In genomic region chr2:120783371-120783791, GRCh38 we compare ENCODE assay signal across 11 cellular contexts. TPM values are rescaled to one million over a fixed set of nuclear protein-coding genes. Genes with fewer than 3 reads are reported as not detected.
DNase-seq lines count a peak whose midpoint lies in the region; ATAC-seq and TF ChIP-seq lines count a peak whose summit lies in the region.
"Had no signal": no experiment of that assay in that cellular context is flagged by ENCODE, and none has a peak within 500 bp of the region (broad histone marks: within the 10 kb centered on the region; RNA-seq: fewer than 3 reads in every experiment).

No MANE protein-coding gene starts in this region.

- H3K4me3 Mint-ChIP-seq in activated CD8-positive, alpha-beta T cell treated with anti-CD3 and anti-CD28 coated beads, Interleukin-2, amount 10 ng/mL, durations not matched to agents 7 days and 5 days, result no peak overlapping the region
- H3K4me3 Mint-ChIP-seq in mesothelial cell of epicardium (no peak overlapping the region), natural killer cell (no peak overlapping the region)

- TF ChIP-seq RAD21 in IMR-90 (IDR thresholded peaks at IDR 0.05; ENCODE audit: low read length), result 0 out of 2 replicates have a peak, but pooled peaks have one; percentile 2

- H3K56ac ChIP-seq in IMR-90 (ENCODE audit: extremely low read depth, insufficient read depth, low read length), result no peak overlapping the region

- in situ Hi-C loops in IMR-90 (cut with MboI; ENCODE audit: low sequenced_read_pairs), result no loop called here

- no peak overlapping the region for H3K27ac Mint-ChIP-seq in activated CD8-positive, alpha-beta T cell treated with anti-CD3 and anti-CD28 coated beads, Interleukin-2, amount 10 ng/mL, durations not matched to agents 7 days and 5 days
- H3K27ac Mint-ChIP-seq in mesothelial cell of epicardium, result peak overlapping the region; percentile 75
- H3K27ac Mint-ChIP-seq in natural killer cell, result no peak overlapping the region

- no peak overlapping the region for H2BK5ac ChIP-seq in IMR-90 (ENCODE audit: low read depth, low read length, poor library complexity, severe bottlenecking)

- peak overlapping the region; percentile 89 for H2AK5ac ChIP-seq in IMR-90 (ENCODE audit: low read depth, low read length)

- H2AK9ac ChIP-seq in IMR-90 (replicated peaks; ENCODE audit: low read depth, low read length, poor library complexity), result peak overlapping the region; percentile 67

- no peak overlapping the region for H3K18ac ChIP-seq in IMR-90 (ENCODE audit: low read depth, low read length)

- no TSS peak for BruUV-seq in IMR-90 (replicated peaks; lab: Mats Ljungman, UMichigan)

- intact Hi-C loops in IMR-90 (cut with micrococcal nuclease) (no loop called here), natural killer cell (cut with micrococcal nuclease) (no loop called here)

- H3K79me1 ChIP-seq in IMR-90 (ENCODE audit: low read depth in 1 of 2, low read length in 2 of 2), result peaks cover 44 to 96% of the 10 kb centered on the region in 2 experiments

- peak overlapping the region; percentile 75; the same call in 1 of the 2 replicates for H3K14ac ChIP-seq in IMR-90 (replicated peaks; ENCODE audit: low read depth, low read length)

- no peak overlapping the region for H3K9ac ChIP-seq in IMR-90 (ENCODE audit: low read depth, low read length)

- peaks cover 47% of the 10 kb centered on the region for H3K4me1 ChIP-seq in IMR-90 (ENCODE audit: control insufficient read depth, insufficient read depth, low read length)

- H4K8ac ChIP-seq in IMR-90 (ENCODE audit: low read depth in 2 of 2, low read length in 2 of 2), result peak overlapping the region in 1 of 2 experiments; percentile 44; a peak in 2 of 4 replicates

- H2BK120ac ChIP-seq in IMR-90 (ENCODE audit: low read depth, low read length), result peak overlapping the region; percentile 48; the same call in 1 of the 2 replicates

- peak overlapping the region; percentile 46 for H4K91ac ChIP-seq in IMR-90 (ENCODE audit: insufficient read depth, low read depth, low read length)

- TF ChIP-seq CTCF in IMR-90 (conservative IDR thresholded peaks at IDR 0.05; ENCODE audit: low read depth, low read length), result no peak
- no peak for TF ChIP-seq CTCF in mesothelial cell of epicardium (IDR thresholded peaks at IDR 0.05; ENCODE audit: unreplicated experiment)
- TF ChIP-seq CTCF in natural killer cell (IDR thresholded peaks at IDR 0.05), result no peak

- H2AFZ ChIP-seq in IMR-90 (replicated peaks; ENCODE audit: low read length, poor library complexity), result peak overlapping the region; percentile 53

- no peak overlapping the region; the same call in 1 of the 2 replicates for H3K4me2 ChIP-seq in IMR-90 (ENCODE audit: low read depth, low read length)

- ATAC-seq in IMR-90 (ENCODE audit: low read depth) (no peak; the same call in 1 of the 2 replicates), natural killer cell (no peak), GM18909 (IDR thresholded peaks at IDR 0.05; ENCODE audit: poor library complexity, unreplicated experiment) (no peak)
- ATAC-seq in activated CD8-positive, alpha-beta T cell treated with anti-CD3 and anti-CD28 coated beads, Interleukin-2, amount 10 ng/mL, durations not matched to agents 7 days and 5 days, result peak; percentile 42
- ATAC-seq: left lobe of liver had no signal

- peak overlapping the region; percentile 57; the same call in 1 of the 2 replicates for H3K4ac ChIP-seq in IMR-90 (ENCODE audit: low read depth, low read length)

- peaks cover 92% of the 10 kb centered on the region for H4K20me1 ChIP-seq in IMR-90 (ENCODE audit: insufficient read depth, low read length)

- no peak for TF ChIP-seq POLR2A in IMR-90 (IDR thresholded peaks at IDR 0.05; ENCODE audit: low read depth, low read length)

- H3K4me3 ChIP-seq in IMR-90 (ENCODE audit: insufficient read depth, low read depth, low read length), result no peak overlapping the region
- H3K4me3 ChIP-seq: MG63 had no signal

- H2BK20ac ChIP-seq in IMR-90 (ENCODE audit: low read depth, low read length), result no peak overlapping the region

- H3K36me3 Mint-ChIP-seq in activated CD8-positive, alpha-beta T cell treated with anti-CD3 and anti-CD28 coated beads, Interleukin-2, amount 10 ng/mL, durations not matched to agents 7 days and 5 days (ENCODE audit: low read depth), result no peaks in the 10 kb centered on the region
- H3K36me3 Mint-ChIP-seq in mesothelial cell of epicardium, result no peaks in the 10 kb centered on the region
- H3K36me3 Mint-ChIP-seq in natural killer cell, result no peaks in the 10 kb centered on the region

- POLR2A ChIA-PET in IMR-90 (lab: Charles Lee; ENCODE audit: unreplicated experiment), result no interaction called here
- POLR2A ChIA-PET in activated CD8-positive, alpha-beta T cell treated with anti-CD3 and anti-CD28 coated beads, Interleukin-2, amount 10 ng/mL, durations not matched to agents 7 days and 5 days (lab: Charles Lee), result no interaction called here

- no peaks in the 10 kb centered on the region for H3K27me3 ChIP-seq in IMR-90 (ENCODE audit: control insufficient read depth, insufficient read depth, low read length)
- H3K27me3 ChIP-seq: MG63 had no signal

- H3K9me3 ChIP-seq in IMR-90 (ENCODE audit: control insufficient read depth, insufficient read depth, low read length), result no peaks in the 10 kb centered on the region
- H3K9me3 ChIP-seq: MG63 had no signal

- H4K5ac ChIP-seq in IMR-90 (ENCODE audit: low read depth, low read length), result no peak overlapping the region

- no peaks in the 10 kb centered on the region for H3K27me3 Mint-ChIP-seq in activated CD8-positive, alpha-beta T cell treated with anti-CD3 and anti-CD28 coated beads, Interleukin-2, amount 10 ng/mL, durations not matched to agents 7 days and 5 days (ENCODE audit: low read depth)
- H3K27me3 Mint-ChIP-seq in mesothelial cell of epicardium (ENCODE audit: low read depth) (no peaks in the 10 kb centered on the region), natural killer cell (ENCODE audit: low read depth in 2 of 2) (no peaks in the 10 kb centered on the region)

- H3K4me1 Mint-ChIP-seq in activated CD8-positive, alpha-beta T cell treated with anti-CD3 and anti-CD28 coated beads, Interleukin-2, amount 10 ng/mL, durations not matched to agents 7 days and 5 days (ENCODE audit: low read depth), result peaks cover 6% of the 10 kb centered on the region
- H3K4me1 Mint-ChIP-seq in mesothelial cell of epicardium (peaks cover 51% of the 10 kb centered on the region), natural killer cell (peaks cover 0 to 6% of the 10 kb centered on the region in 2 donors)

- H3K9me3 Mint-ChIP-seq in activated CD8-positive, alpha-beta T cell treated with anti-CD3 and anti-CD28 coated beads, Interleukin-2, amount 10 ng/mL, durations not matched to agents 7 days and 5 days (ENCODE audit: insufficient read depth), result no peaks in the 10 kb centered on the region
- H3K9me3 Mint-ChIP-seq in mesothelial cell of epicardium (no peaks in the 10 kb centered on the region), natural killer cell (no peaks in the 10 kb centered on the region)

- H3K9me1 ChIP-seq in IMR-90 (ENCODE audit: insufficient read depth, low read length), result peaks cover 64% of the 10 kb centered on the region

- H3K36me3 ChIP-seq in IMR-90 (ENCODE audit: control insufficient read depth, insufficient read depth, low read length), result no peaks in the 10 kb centered on the region; the same call in 1 of the 2 replicates
- H3K36me3 ChIP-seq: MG63 had no signal

- 5% methylated on average over 4 of the region's 9 CpGs; no CpG with 5 or more reads in 1 of the 2 experiments for WGBS in IMR-90 (ENCODE audit: extremely low coverage in 2 of 2, insufficient read length in 1 of 2), 2 experiments

- dilution Hi-C loops in IMR-90 (cut with HindIII; ENCODE audit: low sequenced_read_pairs, unreplicated experiment), result no loop called here

- H3K27ac ChIP-seq in IMR-90 (ENCODE audit: insufficient read depth, low read length), result no peak overlapping the region

- peak overlapping the region; percentile 40; the same call in 1 of the 3 replicates for H2BK15ac ChIP-seq in IMR-90 (ENCODE audit: low read depth, low read length)

- DNase-seq in DMS79 treated with DMSO at 0.1 percent for 48 hours (lab: John Stamatoyannopoulos, UW), result peak; percentile 97
- peak; percentile 69 for DNase-seq in IMR-90
- no peak for DNase-seq in activated CD8-positive, alpha-beta T cell treated with anti-CD3 and anti-CD28 coated beads, Interleukin-2, amount 10 ng/mL, durations not matched to agents 7 days and 5 days
- no peak for DNase-seq in mesothelial cell of epicardium (ENCODE audit: low spot score in 2 of 2, unreplicated experiment in 2 of 2)
- DNase-seq in natural killer cell, result no peak
- no peak for DNase-seq in NCI-H345 treated with DMSO at 0.1 percent for 48 hours (lab: John Stamatoyannopoulos, UW; ENCODE audit: unreplicated experiment)
- DNase-seq: activated CD4-positive, alpha-beta T cell treated with anti-CD3 and anti-CD28 coated beads, Interleukin-2, amount 50 U/mL, for 4 hours; GOT3; MG63 had no signal

- CTCF ChIA-PET in IMR-90 (lab: Yijun Ruan, JAX), result interaction anchor here (0.6 kb wide), 1 partner anchor 46 kb away, joined by 3 read pairs; no protein-coding TSS in a partner anchor
- CTCF ChIA-PET in activated CD8-positive, alpha-beta T cell treated with anti-CD3 and anti-CD28 coated beads, Interleukin-2, amount 10 ng/mL, durations not matched to agents 7 days and 5 days (lab: Charles Lee), result no interaction called here

- H3K23ac ChIP-seq in IMR-90 (ENCODE audit: low read depth, low read length), result peak overlapping the region; percentile 74

TF ChIP-seq in IMR-90, 13 proteins besides CTCF, POLR2A, EP300 and RAD21:
- TF ChIP-seq BHLHE40 (IDR thresholded peaks at IDR 0.05; ENCODE audit: low read depth, low read length) (0 out of 2 replicates have a peak, but pooled peaks have one; percentile 5), USF2 (IDR thresholded peaks at IDR 0.05; ENCODE audit: low read depth, low read length) (no peak)

RNA-seq across cellular contexts. Expression of gene GLI2, which starts 47.7 kb away (rescaled TPM):
- total RNA-seq in IMR-90 (2012; rRNA removed), result 3.8 and 4.7 TPM in 2 replicates
- 26.0 and 31.5 TPM in 2 replicates for polyA plus RNA-seq in IMR-90 (2012; rRNA removed)
- 7.6 and 16.7 TPM in 2 replicates for polyA plus RNA-seq in IMR-90 (2012; cell fraction: cytosol; rRNA removed)
- 57.0 and 124 TPM in 2 replicates for polyA plus RNA-seq in IMR-90 (2012; cell fraction: nucleus; rRNA removed; ENCODE audit: low replicate concordance)
- total RNA-seq in activated CD8-positive, alpha-beta T cell treated with anti-CD3 and anti-CD28 coated beads, Interleukin-2, amount 10 ng/mL, durations not matched to agents 7 days and 5 days, result 1 to 10 TPM; 1.9 to 2.2 TPM
- total RNA-seq in mesothelial cell of epicardium, result 65.3 to 67.0 TPM (median 65.6 TPM) in 3 replicates
- total RNA-seq in natural killer cell, result not detected

Comparison
In these comparisons a context has a peak if more than half of its experiments do, and no peak if none do; other contexts are left out.
1. DNase-seq: peak in DMS79 treated with DMSO at 0.1 percent for 48 hours (single experiment) and IMR-90 (single experiment); none in activated CD8-positive, alpha-beta T cell treated with anti-CD3 and anti-CD28 coated beads, Interleukin-2, amount 10 ng/mL, durations not matched to agents 7 days and 5 days (single experiment), mesothelial cell of epicardium (0 of 2), natural killer cell (single experiment) and NCI-H345 treated with DMSO at 0.1 percent for 48 hours (single experiment).
2. RNA of gene GLI2, which starts 47.7 kb away (total RNA-seq): 65.3 to 67.0 TPM in mesothelial cell of epicardium; 3.8 to 4.7 TPM in IMR-90, 1.9 to 2.2 TPM in activated CD8-positive, alpha-beta T cell treated with anti-CD3 and anti-CD28 coated beads, Interleukin-2, amount 10 ng/mL, durations not matched to agents 7 days and 5 days and not detected in natural killer cell; every median in the first group is over 10 times any median in the second.